Comparison of ENCODE assay signal across 8 cellular contexts in the genomic region with DNA sequence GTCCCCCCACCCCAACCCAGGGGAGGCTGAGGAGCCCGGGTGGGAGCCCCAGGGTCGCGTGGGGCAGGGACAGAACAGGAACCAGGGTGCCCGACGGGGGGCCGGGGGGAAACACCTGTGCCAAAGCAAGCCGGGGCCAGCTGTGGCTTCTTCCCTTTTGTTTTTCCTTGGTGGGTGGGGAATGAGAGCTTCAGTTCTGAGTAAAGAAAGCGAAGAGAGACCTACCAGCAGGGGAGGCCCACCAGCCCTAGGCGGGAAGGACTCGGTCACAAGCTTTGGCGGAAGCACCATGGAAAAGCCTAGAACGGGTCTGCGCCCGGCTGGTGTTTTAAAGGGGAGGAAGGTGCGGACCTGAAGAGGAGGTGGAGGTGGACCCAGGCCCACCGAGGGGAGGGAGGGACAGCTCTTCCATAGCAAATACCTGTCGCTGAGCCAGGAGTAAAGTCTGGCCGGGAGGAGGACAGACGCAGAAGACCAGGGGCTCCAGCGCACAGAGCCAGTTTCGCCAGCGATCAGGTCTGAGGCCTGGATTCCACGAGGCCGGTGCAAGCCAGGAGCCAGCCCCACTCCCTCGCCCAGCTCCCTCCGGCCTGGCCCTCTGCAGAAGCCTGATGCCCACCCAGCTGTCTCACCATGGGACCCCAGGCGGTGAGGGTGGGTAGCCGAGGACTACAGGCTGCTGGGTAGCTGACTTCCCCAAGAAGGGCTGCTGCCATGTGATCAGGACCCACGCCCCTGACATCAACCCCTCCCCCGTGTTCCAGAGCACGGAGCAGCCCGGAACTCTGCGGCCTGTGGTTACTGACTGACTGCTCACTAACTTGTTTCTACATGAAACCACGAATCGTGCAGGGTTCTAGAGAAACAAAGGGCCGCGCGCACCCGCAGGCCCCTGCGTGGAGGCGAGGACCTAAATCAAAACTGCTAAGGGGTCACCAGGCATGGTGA. TPM values are rescaled to one million over a fixed set of nuclear protein-coding genes. Genes with fewer than 3 reads are reported as not detected.
A peak's percentile ranks its signal among the peaks of the same experiment; 100 is the strongest.
DNase-seq lines count a peak whose midpoint lies in the region; ATAC-seq and TF ChIP-seq lines count a peak whose summit lies in the region.

No MANE protein-coding gene starts in this region.

- peak overlapping the region in 1 of 2 experiments; percentile 38; a peak in 1 of 4 replicates for H4K8ac ChIP-seq in IMR-90 (ENCODE audit: low read depth in 2 of 2, low read length in 2 of 2)

- H3K27ac ChIP-seq in CD4-positive, alpha-beta T cell (ENCODE audit: low read depth, low read length): peak overlapping the region; percentile 84
- H3K27ac ChIP-seq in IMR-90 (ENCODE audit: insufficient read depth, low read length) (peak overlapping the region; percentile 79), dorsolateral prefrontal cortex (peak overlapping the region; percentile 66 to 100 (median 91)), mesodermal cell (ENCODE audit: low read depth, low read length, severe bottlenecking) (peak overlapping the region; percentile 74)

- peak overlapping the region; percentile 88 for H2AK9ac ChIP-seq in IMR-90 (replicated peaks; ENCODE audit: low read depth, low read length, poor library complexity)

- peak overlapping the region; percentile 94 for H3K27ac Mint-ChIP-seq in CD4-positive, alpha-beta T cell
- H3K27ac Mint-ChIP-seq in activated CD4-positive, alpha-beta T cell treated with anti-CD3 and anti-CD28 coated beads, Interleukin-2, amount 10 ng/mL, durations not matched to agents 24 days and 14 days: peak overlapping the region; percentile 88

- H3K9me1 ChIP-seq in IMR-90 (ENCODE audit: insufficient read depth, low read length): peaks cover 26% of the 10 kb centered on the region

- H2AFZ ChIP-seq in IMR-90 (replicated peaks; ENCODE audit: low read length, poor library complexity): peak overlapping the region; percentile 90

- peak overlapping the region; percentile 46; the same call in 1 of the 2 replicates for H3K4me3 ChIP-seq in IMR-90 (ENCODE audit: insufficient read depth, low read depth, low read length)
- H3K4me3 ChIP-seq in dorsolateral prefrontal cortex: peak overlapping the region; percentile 43 to 96 (median 86)
- peak overlapping the region; percentile 81 for H3K4me3 ChIP-seq in mesodermal cell (ENCODE audit: extremely low read depth, insufficient read depth, low read length, poor library complexity, severe bottlenecking)

- H3K4me1 Mint-ChIP-seq in CD4-positive, alpha-beta T cell (ENCODE audit: low read depth): peaks cover 89% of the 10 kb centered on the region
- peaks cover 76% of the 10 kb centered on the region for H3K4me1 Mint-ChIP-seq in activated CD4-positive, alpha-beta T cell treated with anti-CD3 and anti-CD28 coated beads, Interleukin-2, amount 10 ng/mL, durations not matched to agents 24 days and 14 days

- H3K14ac ChIP-seq in IMR-90 (replicated peaks; ENCODE audit: low read depth, low read length): no peak overlapping the region

- H2BK120ac ChIP-seq in IMR-90 (ENCODE audit: low read depth, low read length): no peak overlapping the region

- no peak for TF ChIP-seq RAD21 in IMR-90 (IDR thresholded peaks at IDR 0.05; ENCODE audit: low read length)

- no peak for TF ChIP-seq CTCF in CD4-positive, alpha-beta T cell (IDR thresholded peaks at IDR 0.05)
- 0 out of 2 replicates have a peak, but pooled peaks have one; percentile 1 for TF ChIP-seq CTCF in IMR-90 (conservative IDR thresholded peaks at IDR 0.05; ENCODE audit: low read depth, low read length)
- TF ChIP-seq CTCF in dorsolateral prefrontal cortex (IDR thresholded peaks at IDR 0.05 in 54 of 56, conservative IDR thresholded peaks at IDR 0.05 in 2 of 56; ENCODE audit: low read depth in 1 of 56, partially characterized antibody in 56 of 56): no peak

- POLR2A ChIA-PET in CD4-positive, alpha-beta T cell (lab: Charles Lee): interaction anchor here (1.0 to 19.8 kb wide), 15 partner anchors 9 to 413 kb away, joined by 3 to 612 read pairs (median 6); partner anchors contain the start of gene ZFP62
- POLR2A ChIA-PET in IMR-90 (lab: Charles Lee; ENCODE audit: unreplicated experiment): no interaction called here

- H2AK5ac ChIP-seq in IMR-90 (ENCODE audit: low read depth, low read length): no peak overlapping the region

- peaks cover 58% of the 10 kb centered on the region for H3K36me3 Mint-ChIP-seq in CD4-positive, alpha-beta T cell (ENCODE audit: low read depth)
- peaks cover 58% of the 10 kb centered on the region for H3K36me3 Mint-ChIP-seq in activated CD4-positive, alpha-beta T cell treated with anti-CD3 and anti-CD28 coated beads, Interleukin-2, amount 10 ng/mL, durations not matched to agents 24 days and 14 days (ENCODE audit: low read depth)

- no peak overlapping the region for H3K23ac ChIP-seq in IMR-90 (ENCODE audit: low read depth, low read length)

- in situ Hi-C loops in IMR-90 (cut with MboI; ENCODE audit: low sequenced_read_pairs): loop anchor here (10.0 kb wide), 2 partner anchors 381 to 451 kb away; no protein-coding TSS in a partner anchor

- WGBS in IMR-90 (ENCODE audit: extremely low coverage in 2 of 2, insufficient read length in 1 of 2), 2 experiments: 72% methylated on average over 18 of the region's 41 CpGs; no CpG with 5 or more reads in 1 of the 2 experiments
- 66 to 70% methylated on average over 31 to 37 of the region's 41 CpGs for WGBS in mesodermal cell (ENCODE audit: insufficient coverage in 2 of 2), 2 experiments

- TF ChIP-seq POLR2A in IMR-90 (IDR thresholded peaks at IDR 0.05; ENCODE audit: low read depth, low read length): no peak

- H3K36me3 ChIP-seq in IMR-90 (ENCODE audit: control insufficient read depth, insufficient read depth, low read length) (peaks cover 15% of the 10 kb centered on the region), mesodermal cell (ENCODE audit: control insufficient read depth, insufficient read depth, low read length) (peaks cover 39% of the 10 kb centered on the region)

- peak; percentile 71 for ATAC-seq in CD4-positive, alpha-beta T cell (ENCODE audit: poor library complexity)
- ATAC-seq in GM21367 (IDR thresholded peaks at IDR 0.05; ENCODE audit: unreplicated experiment) (peak; percentile 51), IMR-90 (ENCODE audit: low read depth) (no peak)

- no peak overlapping the region for H2BK20ac ChIP-seq in IMR-90 (ENCODE audit: low read depth, low read length)

- no peaks in the 10 kb centered on the region for H3K27me3 Mint-ChIP-seq in CD4-positive, alpha-beta T cell
- H3K27me3 Mint-ChIP-seq in activated CD4-positive, alpha-beta T cell treated with anti-CD3 and anti-CD28 coated beads, Interleukin-2, amount 10 ng/mL, durations not matched to agents 24 days and 14 days: no peaks in the 10 kb centered on the region

- no peak overlapping the region for H3K56ac ChIP-seq in IMR-90 (ENCODE audit: extremely low read depth, insufficient read depth, low read length)

- H3K4me2 ChIP-seq in IMR-90 (ENCODE audit: low read depth, low read length): peak overlapping the region; percentile 76

- no TSS peak for BruUV-seq in IMR-90 (replicated peaks; lab: Mats Ljungman, UMichigan)

- H4K20me1 ChIP-seq in IMR-90 (ENCODE audit: insufficient read depth, low read length): peaks cover 36% of the 10 kb centered on the region

- peak; percentile 57 to 86 (median 79) for DNase-seq in CD4-positive, alpha-beta T cell
- DNase-seq in IMR-90: no peak
- peak; percentile 97 for DNase-seq in activated CD4-positive, alpha-beta T cell treated with anti-CD3 and anti-CD28 coated beads, Interleukin-2, amount 10 ng/mL, durations not matched to agents 24 days and 14 days
- peak in 7 of 10 donors; percentile 34 to 62 (median 57) for DNase-seq in dorsolateral prefrontal cortex
- DNase-seq in stimulated activated CD8-positive, alpha-beta memory T cell treated with anti-CD3 and anti-CD28 coated beads, Interleukin-4, amount 100 ng/mL, for 24 hours (ENCODE audit: low read depth): peak; percentile 83
- DNase-seq in cerebellar cortex (ENCODE audit: low spot score): no peak

- H3K9me3 ChIP-seq in CD4-positive, alpha-beta T cell (ENCODE audit: control insufficient read depth, low read length): no peaks in the 10 kb centered on the region
- H3K9me3 ChIP-seq in IMR-90 (ENCODE audit: control insufficient read depth, insufficient read depth, low read length) (no peaks in the 10 kb centered on the region), mesodermal cell (ENCODE audit: control insufficient read depth, low read length) (no peaks in the 10 kb centered on the region)

- H3K4ac ChIP-seq in IMR-90 (ENCODE audit: low read depth, low read length): peak overlapping the region; percentile 35; the same call in 1 of the 2 replicates

- H3K4me1 ChIP-seq in IMR-90 (ENCODE audit: control insufficient read depth, insufficient read depth, low read length) (peaks cover 30% of the 10 kb centered on the region), mesodermal cell (ENCODE audit: control insufficient read depth, insufficient read depth, low read length, poor library complexity, severe bottlenecking) (peaks cover 42% of the 10 kb centered on the region)

- intact Hi-C loops in CD4-positive, alpha-beta T cell (cut with DNase I, micrococcal nuclease): loop anchor here (1.0 to 10.0 kb wide), 7 partner anchors 19 to 441 kb away; partner anchors contain the start of genes ZFP62 (in 2 of the 2), CNOT6 (in 1 of the 2) and RACK1 (in 1 of the 2)
- intact Hi-C loops in IMR-90 (cut with micrococcal nuclease): loop anchor here (5.0 kb wide), 1 partner anchor 59 kb away; the partner anchor contains the start of gene ZFP62
- intact Hi-C loops in activated CD4-positive, alpha-beta T cell treated with anti-CD3 and anti-CD28 coated beads, Interleukin-2, amount 10 ng/mL, durations not matched to agents 24 days and 14 days (cut with micrococcal nuclease): loop anchor here (1.0 to 10.0 kb wide), 10 partner anchors 57 to 1251 kb away; partner anchors contain the start of genes CANX, CNOT6, HNRNPH1 and RUFY1
- intact Hi-C loops in dorsolateral prefrontal cortex (cut with DNase I): loop anchor here (10.0 kb wide), 1 partner anchor 381 kb away; no protein-coding TSS in a partner anchor

- no peak overlapping the region for H3K18ac ChIP-seq in IMR-90 (ENCODE audit: low read depth, low read length)

- no peak overlapping the region for H4K5ac ChIP-seq in IMR-90 (ENCODE audit: low read depth, low read length)

- peak overlapping the region; percentile 67; the same call in 1 of the 2 replicates for H3K9ac ChIP-seq in IMR-90 (ENCODE audit: low read depth, low read length)

- dilution Hi-C loops in IMR-90 (cut with HindIII; ENCODE audit: low sequenced_read_pairs, unreplicated experiment): no loop called here

- H3K4me3 Mint-ChIP-seq in CD4-positive, alpha-beta T cell: peak overlapping the region; percentile 99
- H3K4me3 Mint-ChIP-seq in activated CD4-positive, alpha-beta T cell treated with anti-CD3 and anti-CD28 coated beads, Interleukin-2, amount 10 ng/mL, durations not matched to agents 24 days and 14 days: peak overlapping the region; percentile 78

- H3K27me3 ChIP-seq in CD4-positive, alpha-beta T cell (ENCODE audit: control insufficient read depth, insufficient read depth, low read length): no peaks in the 10 kb centered on the region
- H3K27me3 ChIP-seq in IMR-90 (ENCODE audit: control insufficient read depth, insufficient read depth, low read length) (no peaks in the 10 kb centered on the region), dorsolateral prefrontal cortex (no peaks in the 10 kb centered on the region)

- H2BK5ac ChIP-seq in IMR-90 (ENCODE audit: low read depth, low read length, poor library complexity, severe bottlenecking): peak overlapping the region; percentile 73

- no peaks in the 10 kb centered on the region for H3K9me3 Mint-ChIP-seq in CD4-positive, alpha-beta T cell
- H3K9me3 Mint-ChIP-seq in activated CD4-positive, alpha-beta T cell treated with anti-CD3 and anti-CD28 coated beads, Interleukin-2, amount 10 ng/mL, durations not matched to agents 24 days and 14 days: no peaks in the 10 kb centered on the region

- H4K91ac ChIP-seq in IMR-90 (ENCODE audit: insufficient read depth, low read depth, low read length): no peak overlapping the region

- CTCF ChIA-PET in CD4-positive, alpha-beta T cell (lab: Charles Lee): interaction anchor here (0.7 to 3.8 kb wide), 10 partner anchors 9 to 453 kb away, joined by 3 to 17 read pairs (median 4); partner anchors contain the start of gene ZFP62
- CTCF ChIA-PET in IMR-90 (lab: Yijun Ruan, JAX): interaction anchor here (1.1 kb wide), 1 partner anchor 19 kb away, joined by 3 read pairs; no protein-coding TSS in a partner anchor

- no peak overlapping the region for H2BK15ac ChIP-seq in IMR-90 (ENCODE audit: low read depth, low read length)

- peaks cover 29 to 63% of the 10 kb centered on the region in 2 experiments for H3K79me1 ChIP-seq in IMR-90 (ENCODE audit: low read depth in 1 of 2, low read length in 2 of 2)

RNA-seq across cellular contexts. Expression of gene MGAT1, which starts 0.8 kb away (rescaled TPM):
- total RNA-seq in CD4-positive, alpha-beta T cell: 10 to 100 TPM; 49.0 to 60.2 TPM
- total RNA-seq in IMR-90 (2012; rRNA removed) (56.3 and 62.2 TPM in 2 replicates), dorsolateral prefrontal cortex (100 to 1,000 TPM in 4 of 120 experiments, 10 to 100 TPM in 116; 46.5 to 113 (median 70.3) TPM)
- 141 and 150 TPM in 2 replicates for polyA plus RNA-seq in IMR-90 (2012; rRNA removed)
- 154 and 222 TPM in 2 replicates for polyA plus RNA-seq in IMR-90 (2012; cell fraction: cytosol; rRNA removed)
- polyA plus RNA-seq in IMR-90 (2012; cell fraction: nucleus; rRNA removed; ENCODE audit: low replicate concordance): 76.6 and 140 TPM in 2 replicates
- total RNA-seq in activated CD4-positive, alpha-beta T cell treated with anti-CD3 and anti-CD28 coated beads, Interleukin-2, amount 10 ng/mL, durations not matched to agents 24 days and 14 days: 119 and 122 TPM in 2 replicates
- polyA plus RNA-seq in mesodermal cell (2013, experiment 1 of 2): 78.6 TPM
- 67.6 TPM for polyA plus RNA-seq in mesodermal cell (2013, experiment 2 of 2)

RNA-seq across cellular contexts. Expression of gene ZFP62, which starts 57.6 kb away (rescaled TPM):
- 10 to 100 TPM; 22.6 to 24.9 TPM for total RNA-seq in CD4-positive, alpha-beta T cell
- total RNA-seq in IMR-90 (2012; rRNA removed): 20.3 and 29.7 TPM in 2 replicates
- polyA plus RNA-seq in IMR-90 (2012; rRNA removed): 5.4 and 8.2 TPM in 2 replicates
- 0.59 and 1.5 TPM in 2 replicates for polyA plus RNA-seq in IMR-90 (2012; cell fraction: cytosol; rRNA removed)
- 2.2 and 19.6 TPM in 2 replicates for polyA plus RNA-seq in IMR-90 (2012; cell fraction: nucleus; rRNA removed; ENCODE audit: low replicate concordance)
- total RNA-seq in activated CD4-positive, alpha-beta T cell treated with anti-CD3 and anti-CD28 coated beads, Interleukin-2, amount 10 ng/mL, durations not matched to agents 24 days and 14 days: 26.7 and 28.0 TPM in 2 replicates
- 10 to 100 TPM; 22.6 to 53.4 (median 34.2) TPM for total RNA-seq in dorsolateral prefrontal cortex
- polyA plus RNA-seq in mesodermal cell (2013, experiment 1 of 2): 19.7 TPM
- 28.6 TPM for polyA plus RNA-seq in mesodermal cell (2013, experiment 2 of 2)

Comparison
In these comparisons a context has a peak if more than half of its experiments do, and no peak if none do; other contexts are left out.
1. DNase-seq: peak in CD4-positive, alpha-beta T cell (10 of 10), activated CD4-positive, alpha-beta T cell treated with anti-CD3 and anti-CD28 coated beads, Interleukin-2, amount 10 ng/mL, durations not matched to agents 24 days and 14 days (single experiment), dorsolateral prefrontal cortex (7 of 10) and stimulated activated CD8-positive, alpha-beta memory T cell treated with anti-CD3 and anti-CD28 coated beads, Interleukin-4, amount 100 ng/mL, for 24 hours (single experiment); none in IMR-90 (single experiment) and cerebellar cortex (single experiment).
2. Peak in every context shown above with its lines, with median percentiles within 50 percentile points of each other: H3K27ac ChIP-seq and H3K4me3 ChIP-seq.